14 cellular contexts compared by ENCODE assay signal in the genomic region with DNA sequence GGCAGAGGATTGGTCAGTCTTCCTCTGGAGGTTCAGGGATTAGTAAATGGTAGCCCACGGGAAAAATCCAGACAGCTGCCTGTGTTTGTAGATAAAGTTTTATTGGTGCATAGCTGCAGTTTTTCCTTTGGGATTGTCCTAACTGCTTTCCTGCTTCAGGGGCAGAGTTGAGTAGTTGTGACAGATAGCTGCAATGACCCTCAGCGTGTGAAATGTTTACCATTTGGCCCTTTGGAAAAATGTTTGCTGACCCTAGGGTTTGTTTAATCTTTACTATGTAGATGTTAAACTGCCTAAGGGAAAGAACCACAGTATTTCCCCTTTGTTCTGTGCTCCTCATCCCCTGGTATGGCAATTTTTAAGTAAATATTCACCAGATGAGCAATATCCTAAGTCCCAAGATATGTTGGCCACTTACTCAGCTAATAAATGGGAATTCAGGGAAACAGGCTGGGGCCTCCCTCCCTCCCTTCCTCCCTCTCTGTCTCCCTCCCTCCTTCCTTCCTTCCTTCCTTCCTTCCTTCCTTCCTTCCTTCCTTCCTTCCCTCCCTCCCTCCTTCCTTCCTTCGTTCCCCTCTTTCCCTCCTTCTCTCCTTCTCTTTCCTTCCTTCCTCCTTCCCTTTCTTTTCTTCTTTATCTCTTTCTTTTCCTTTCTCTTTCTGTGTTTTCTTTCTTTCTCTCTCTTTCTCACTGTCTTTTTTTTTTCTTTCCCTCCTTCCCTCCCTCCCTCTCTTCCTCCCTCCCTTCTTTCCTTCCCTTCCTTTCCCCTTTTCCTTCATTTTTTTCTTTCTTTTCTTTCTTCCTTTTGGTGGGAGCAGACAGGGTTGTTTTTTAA.
A peak's percentile ranks its signal among the peaks of the same experiment; 100 is the strongest.
DNase-seq lines count a peak whose midpoint lies in the region; ATAC-seq and TF ChIP-seq lines count a peak whose summit lies in the region.
"Had no signal": no experiment of that assay in that cellular context is flagged by ENCODE, and none has a peak within 500 bp of the region (broad histone marks: within the 10 kb centered on the region; RNA-seq: fewer than 3 reads in every experiment).

No MANE protein-coding gene starts in this region.

- peak overlapping the region; percentile 68 for H3K4me2 ChIP-seq in smooth muscle cell

- DNase-seq in NCI-H82 (lab: John Stamatoyannopoulos, UW) (peak; percentile 2), NCI-H82 treated with DMSO at 0.1 percent for 48 hours (lab: John Stamatoyannopoulos, UW; ENCODE audit: unreplicated experiment) (no peak), RPMI7951 (ENCODE audit: low read depth) (peak; percentile 83), fibroblast of peridontal ligament (ENCODE audit: extremely low read depth) (peak; percentile 13), smooth muscle cell (lab: John Stamatoyannopoulos, UW; ENCODE audit: unreplicated experiment) (no peak), AG08395 (ENCODE audit: low spot score) (no peak)
- DNase-seq in effector memory CD4-positive, alpha-beta T cell, result no peak
- DNase-seq: activated CD8-positive, alpha-beta memory T cell treated with anti-CD3 and anti-CD28 coated beads, Interleukin-2, amount 10 ng/mL, durations not matched to agents 7 days and 5 days; caudate nucleus; GDM1; NCI-H2081 had no signal

- peak overlapping the region; percentile 64 for H3K9ac ChIP-seq in smooth muscle cell (ENCODE audit: low read depth)

- H3K4me3 ChIP-seq in smooth muscle cell, result no peak overlapping the region
- no peak overlapping the region for H3K4me3 ChIP-seq in effector memory CD4-positive, alpha-beta T cell (ENCODE audit: insufficient read depth, low read depth, low read length, poor library complexity, severe bottlenecking)
- H3K4me3 ChIP-seq: ovary had no signal

- no peaks in the 10 kb centered on the region for H4K20me1 ChIP-seq in smooth muscle cell (ENCODE audit: low read depth)

- peaks cover 47% of the 10 kb centered on the region for H3F3A ChIP-seq in smooth muscle cell (ENCODE audit: low read depth)

- no peaks in the 10 kb centered on the region for H3K9me3 ChIP-seq in smooth muscle cell (replicated peaks; ENCODE audit: low read depth)
- H3K9me3 ChIP-seq in effector memory CD4-positive, alpha-beta T cell (ENCODE audit: control insufficient read depth, low read length), result no peaks in the 10 kb centered on the region
- H3K9me3 ChIP-seq: ovary had no signal

- WGBS in smooth muscle cell (ENCODE audit: low lambda C conversion rate), result 5% methylated on average over 3 of the region's 3 CpGs

- H3K27me3 ChIP-seq in smooth muscle cell (ENCODE audit: low read depth), result no peaks in the 10 kb centered on the region
- H3K27me3 ChIP-seq in effector memory CD4-positive, alpha-beta T cell (replicated peaks; ENCODE audit: control insufficient read depth, insufficient read depth, low read length, poor library complexity, severe bottlenecking), result no peaks in the 10 kb centered on the region
- H3K27me3 ChIP-seq: ovary had no signal

- peaks cover 7% of the 10 kb centered on the region for H3K4me1 ChIP-seq in smooth muscle cell (ENCODE audit: low read depth)
- H3K4me1 ChIP-seq in effector memory CD4-positive, alpha-beta T cell (ENCODE audit: control insufficient read depth, insufficient read depth, low read length, poor library complexity, severe bottlenecking), result peaks cover 23% of the 10 kb centered on the region

- no peak for ATAC-seq in HG03457 (IDR thresholded peaks at IDR 0.05; ENCODE audit: unreplicated experiment)
- ATAC-seq: activated CD8-positive, alpha-beta memory T cell treated with anti-CD3 and anti-CD28 coated beads, Interleukin-2, amount 10 ng/mL, durations not matched to agents 7 days and 5 days had no signal

- H3K79me2 ChIP-seq in smooth muscle cell (ENCODE audit: low read depth), result no peaks in the 10 kb centered on the region

- TF ChIP-seq CTCF in smooth muscle cell (IDR thresholded peaks at IDR 0.05; ENCODE audit: borderline replicate concordance, insufficient read depth, poor library complexity, severe bottlenecking), result no peak

- peak overlapping the region; percentile 97 for H3K27ac ChIP-seq in smooth muscle cell (ENCODE audit: low read depth)
- no peak overlapping the region for H3K27ac ChIP-seq in effector memory CD4-positive, alpha-beta T cell (ENCODE audit: insufficient read depth, low read length, poor library complexity, severe bottlenecking)
- H3K27ac ChIP-seq: 22Rv1 had no signal

- no peak overlapping the region for H2AFZ ChIP-seq in smooth muscle cell (ENCODE audit: low read depth)

- no peaks in the 10 kb centered on the region for H3K36me3 ChIP-seq in smooth muscle cell (ENCODE audit: low read depth)
- no peaks in the 10 kb centered on the region for H3K36me3 ChIP-seq in effector memory CD4-positive, alpha-beta T cell (ENCODE audit: control insufficient read depth, insufficient read depth, low read length)
- H3K36me3 ChIP-seq: ovary had no signal

Comparison
In these comparisons a context has a peak if more than half of its experiments do, and no peak if none do; other contexts are left out.
1. DNase-seq: peak in NCI-H82 (single experiment), RPMI7951 (single experiment) and fibroblast of peridontal ligament (single experiment); none in NCI-H82 treated with DMSO at 0.1 percent for 48 hours (single experiment), smooth muscle cell (single experiment), effector memory CD4-positive, alpha-beta T cell (0 of 3) and AG08395 (single experiment).